In the genomic region with DNA sequence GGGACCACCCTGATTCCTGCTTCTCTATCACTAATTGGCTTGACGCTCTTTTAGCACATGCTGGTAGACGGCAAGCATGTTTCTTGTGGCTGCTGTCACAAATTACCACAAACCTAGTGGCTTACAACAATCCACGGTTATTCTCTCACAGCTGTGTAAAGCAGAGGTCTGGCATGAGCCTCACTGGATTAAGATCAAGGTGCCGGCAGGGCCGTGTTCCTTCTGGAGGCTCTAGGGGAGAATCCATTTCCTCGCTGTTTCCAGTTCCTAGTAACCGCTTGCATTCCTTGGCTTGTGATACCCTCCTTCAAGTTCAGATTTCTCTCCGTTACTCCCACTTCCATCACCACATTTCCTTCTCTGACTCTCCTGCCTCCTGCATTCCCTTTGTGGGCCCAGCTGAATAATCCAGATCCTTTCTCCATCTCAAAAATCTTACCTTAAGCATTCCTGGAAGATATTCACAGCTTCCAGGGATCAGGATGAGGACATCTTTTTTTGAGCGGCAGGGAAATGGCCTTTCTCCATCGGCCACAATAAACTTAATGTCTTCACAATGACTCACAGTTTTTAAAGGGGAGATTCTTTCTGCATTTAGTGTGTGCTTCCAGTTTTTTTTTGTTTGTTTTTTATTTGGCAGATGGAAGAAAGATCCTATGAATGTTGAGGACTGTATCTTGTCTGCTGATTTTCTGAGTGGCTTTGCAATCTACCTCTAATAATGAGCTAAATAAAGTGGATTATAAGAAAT, we compare ENCODE assay signal across 35 cellular contexts. TPM values are rescaled to one million over a fixed set of nuclear protein-coding genes. Genes with fewer than 3 reads are reported as not detected.
DNase-seq lines count a peak whose midpoint lies in the region; ATAC-seq, FAIRE-seq and TF ChIP-seq lines count a peak whose summit lies in the region.
"Had no signal": no experiment of that assay in that cellular context is flagged by ENCODE, and none has a peak within 500 bp of the region (broad histone marks: within the 10 kb centered on the region; RNA-seq: fewer than 3 reads in every experiment).

No MANE protein-coding gene starts in this region.

- H3K4me3 ChIP-seq in IMR-90 (ENCODE audit: insufficient read depth, low read depth, low read length) (no peak overlapping the region), mesendoderm (ENCODE audit: low read length) (no peak overlapping the region)
- H3K4me3 ChIP-seq: BLaER1, breast epithelium, hepatocyte, lung, prostate gland, thyroid gland, vagina had no signal

- no peaks in the 10 kb centered on the region for H3K9me1 ChIP-seq in IMR-90 (ENCODE audit: insufficient read depth, low read length)

- H4K5ac ChIP-seq in IMR-90 (ENCODE audit: low read depth, low read length) (no peak overlapping the region), mesendoderm (ENCODE audit: low read length) (no peak overlapping the region)

- DNase-seq in AG20443 (ENCODE audit: low spot score) (peak; percentile 74), IMR-90 (peak; percentile 41), astrocyte of the hippocampus (ENCODE audit: low read depth, low spot score) (peak; percentile 25), iris pigment epithelial cell (ENCODE audit: low read depth) (peak; percentile 34), DMS153 treated with DMSO at 0.1 percent for 48 hours (lab: John Stamatoyannopoulos, UW; ENCODE audit: unreplicated experiment) (no peak), LoVo (ENCODE audit: low spot score) (no peak), GM12891 (ENCODE audit: insufficient read length, low spot score) (no peak), mesendoderm (no peak)
- DNase-seq: activated CD4-positive, alpha-beta T cell treated with anti-CD3 and anti-CD28 coated beads, Interleukin-2, amount 10 ng/mL, durations not matched to agents 24 days and 14 days; activated CD8-positive, alpha-beta memory T cell treated with anti-CD3 and anti-CD28 coated beads for 24 hours; activated naive CD4-positive, alpha-beta T cell treated with anti-CD3 and anti-CD28 coated beads, Interleukin-2, amount 50 U/mL, for 16 hours; activated T-cell treated with anti-CD3 and anti-CD28 coated beads for 4 hours; amniotic stem cell; effector CD4-positive, alpha-beta T cell; naive thymus-derived CD8-positive, alpha-beta T cell; NCI-H1417 treated with DMSO at 0.1 percent for 48 hours; NCI-H2029 treated with DMSO at 0.1 percent for 48 hours; NCI-H226; SIG-M5; stimulated activated CD4-positive, alpha-beta T cell treated with anti-CD3 and anti-CD28 coated beads, Interleukin-4, amount 100 ng/mL, for 24 hours; SW 1271; T-helper 9 cell; thyroid gland; WERI-Rb-1 had no signal

- CTCF ChIA-PET in IMR-90 (lab: Yijun Ruan, JAX), result interaction anchor here (0.6 kb wide), 1 partner anchor 293 kb away, joined by 3 read pairs; no protein-coding TSS in a partner anchor

- peaks cover 1% of the 10 kb centered on the region; the same call in 1 of the 2 replicates for H3K36me3 ChIP-seq in IMR-90 (ENCODE audit: control insufficient read depth, insufficient read depth, low read length)
- no peaks in the 10 kb centered on the region for H3K36me3 ChIP-seq in mesendoderm (ENCODE audit: control insufficient read depth, insufficient read depth, low read length)
- H3K36me3 ChIP-seq: BLaER1, breast epithelium, prostate gland, thyroid gland, vagina, WERI-Rb-1 had no signal

- H3K18ac ChIP-seq in IMR-90 (ENCODE audit: low read depth, low read length) (no peak overlapping the region), mesendoderm (ENCODE audit: low read length) (no peak overlapping the region)

- no peak for TF ChIP-seq RAD21 in IMR-90 (IDR thresholded peaks at IDR 0.05; ENCODE audit: low read length)

- H2BK120ac ChIP-seq in IMR-90 (ENCODE audit: low read depth, low read length) (no peak overlapping the region), mesendoderm (ENCODE audit: low read depth, low read length) (no peak overlapping the region)

- no peak overlapping the region for H3K23ac ChIP-seq in IMR-90 (ENCODE audit: low read depth, low read length)
- H3K23ac ChIP-seq in mesendoderm (ENCODE audit: low read length), result no peak overlapping the region

- H3K9ac ChIP-seq in IMR-90 (ENCODE audit: low read depth, low read length), result no peak overlapping the region
- no peak overlapping the region for H3K9ac ChIP-seq in mesendoderm (ENCODE audit: low read length)
- H3K9ac ChIP-seq: BLaER1, KMS-11 had no signal

- no peak for TF ChIP-seq CTCF in IMR-90 (conservative IDR thresholded peaks at IDR 0.05; ENCODE audit: low read depth, low read length)

- WGBS in IMR-90 (ENCODE audit: extremely low coverage in 2 of 2, insufficient read length in 1 of 2), 2 experiments, result 100% methylated on average over 1 of the region's 10 CpGs; no CpG with 5 or more reads in 1 of the 2 experiments
- WGBS in mesendoderm (ENCODE audit: extremely low coverage, insufficient coverage, low lambda C conversion rate), result no CpG with 5 or more reads among the region's 10 CpGs

- H4K8ac ChIP-seq in IMR-90 (ENCODE audit: low read depth in 2 of 2, low read length in 2 of 2), result no peak overlapping the region
- no peak overlapping the region for H4K8ac ChIP-seq in mesendoderm (ENCODE audit: low read depth, low read length)

- H2BK20ac ChIP-seq in IMR-90 (ENCODE audit: low read depth, low read length), result no peak overlapping the region

- H3K14ac ChIP-seq in IMR-90 (replicated peaks; ENCODE audit: low read depth, low read length), result no peak overlapping the region

- H3K56ac ChIP-seq in IMR-90 (ENCODE audit: extremely low read depth, insufficient read depth, low read length) (no peak overlapping the region), mesendoderm (ENCODE audit: low read length) (no peak overlapping the region)

- H2AK5ac ChIP-seq in IMR-90 (ENCODE audit: low read depth, low read length), result 0 out of 2 replicates have a peak overlapping the region, but pooled peaks have one; percentile 44
- no peak overlapping the region for H2AK5ac ChIP-seq in mesendoderm (ENCODE audit: low read length)

- no peak overlapping the region for H4K91ac ChIP-seq in IMR-90 (ENCODE audit: insufficient read depth, low read depth, low read length)

- H3K9me3 ChIP-seq in IMR-90 (ENCODE audit: control insufficient read depth, insufficient read depth, low read length), result peaks cover 6% of the 10 kb centered on the region
- H3K9me3 ChIP-seq: BLaER1, breast epithelium, prostate gland, thyroid gland, vagina had no signal

- no peaks in the 10 kb centered on the region for H3K79me2 ChIP-seq in mesendoderm (ENCODE audit: control insufficient read depth, insufficient read depth, low read length)
- H3K79me2 ChIP-seq: hepatocyte had no signal

- H3K4me2 ChIP-seq in IMR-90 (ENCODE audit: low read depth, low read length) (no peak overlapping the region), mesendoderm (ENCODE audit: low read length) (no peak overlapping the region)
- H3K4me2 ChIP-seq: BLaER1, hepatocyte, KMS-11 had no signal

- H2AK9ac ChIP-seq in IMR-90 (replicated peaks; ENCODE audit: low read depth, low read length, poor library complexity), result no peak overlapping the region

- H3K27ac ChIP-seq in IMR-90 (ENCODE audit: insufficient read depth, low read length) (no peak overlapping the region), mesendoderm (ENCODE audit: low read depth, low read length) (no peak overlapping the region)
- H3K27ac ChIP-seq: BLaER1, breast epithelium, epithelial cell of prostate, hepatocyte, KMS-11, prostate gland, thyroid gland, vagina, WERI-Rb-1 had no signal

- FAIRE-seq in GM12891 (lab: Jason Lieb, UNC), result no peak
- FAIRE-seq: frontal cortex, G401.6 had no signal

- H3K79me1 ChIP-seq in IMR-90 (ENCODE audit: low read depth in 1 of 2, low read length in 2 of 2) (no peaks in the 10 kb centered on the region), mesendoderm (ENCODE audit: low read length) (no peaks in the 10 kb centered on the region)

- intact Hi-C loops in IMR-90 (cut with micrococcal nuclease), result no loop called here

- H2BK15ac ChIP-seq in IMR-90 (ENCODE audit: low read depth, low read length) (0 out of 3 replicates have a peak overlapping the region, but pooled peaks have one; percentile 33), mesendoderm (replicated peaks; ENCODE audit: low read depth) (no peak overlapping the region)

- POLR2A ChIA-PET in IMR-90 (lab: Charles Lee; ENCODE audit: unreplicated experiment), result no interaction called here

- H2BK5ac ChIP-seq in IMR-90 (ENCODE audit: low read depth, low read length, poor library complexity, severe bottlenecking) (no peak overlapping the region), mesendoderm (ENCODE audit: low read length) (no peak overlapping the region)

- dilution Hi-C loops in IMR-90 (cut with HindIII; ENCODE audit: low sequenced_read_pairs, unreplicated experiment), result no loop called here

- in situ Hi-C loops in IMR-90 (cut with MboI; ENCODE audit: low sequenced_read_pairs), result no loop called here

- H4K20me1 ChIP-seq in IMR-90 (ENCODE audit: insufficient read depth, low read length), result no peaks in the 10 kb centered on the region
- H4K20me1 ChIP-seq: BLaER1 had no signal

- peak; percentile 50 for ATAC-seq in IMR-90 (ENCODE audit: low read depth)
- ATAC-seq: naive thymus-derived CD8-positive, alpha-beta T cell; sciatic nerve had no signal

- no TSS peak for BruUV-seq in IMR-90 (replicated peaks; lab: Mats Ljungman, UMichigan)

- no peak overlapping the region for H2AFZ ChIP-seq in IMR-90 (replicated peaks; ENCODE audit: low read length, poor library complexity)
- H2AFZ ChIP-seq: hepatocyte had no signal

- no peak for TF ChIP-seq POLR2A in IMR-90 (IDR thresholded peaks at IDR 0.05; ENCODE audit: low read depth, low read length)
- TF ChIP-seq POLR2A in GM12891 (IDR thresholded peaks at IDR 0.05; ENCODE audit: low read depth, low read length), result no peak

- H3K4me1 ChIP-seq in IMR-90 (ENCODE audit: control insufficient read depth, insufficient read depth, low read length) (peaks cover 10% of the 10 kb centered on the region), mesendoderm (ENCODE audit: control insufficient read depth, low read depth, low read length) (no peaks in the 10 kb centered on the region)
- H3K4me1 ChIP-seq: breast epithelium, prostate gland, vagina had no signal

- H3K27me3 ChIP-seq in IMR-90 (ENCODE audit: control insufficient read depth, insufficient read depth, low read length), result peaks cover 16% of the 10 kb centered on the region
- no peaks in the 10 kb centered on the region for H3K27me3 ChIP-seq in mesendoderm (ENCODE audit: insufficient read depth, low read length, poor library complexity)
- H3K27me3 ChIP-seq: BLaER1, breast epithelium, hepatocyte, thyroid gland, vagina had no signal

- peak overlapping the region; percentile 51; the same call in 1 of the 2 replicates for H3K4ac ChIP-seq in IMR-90 (ENCODE audit: low read depth, low read length)
- no peak overlapping the region for H3K4ac ChIP-seq in mesendoderm (ENCODE audit: low read depth, low read length)

TF ChIP-seq in IMR-90, 13 proteins besides CTCF, POLR2A, EP300 and RAD21 (continues in another document):
- TF ChIP-seq SMC3 (IDR thresholded peaks at IDR 0.05; ENCODE audit: low read depth, low read length), result no peak

TF ChIP-seq in GM12891, 5 proteins besides CTCF, POLR2A, EP300 and RAD21 (continues in another document):
- no peak for TF ChIP-seq TAF1 (IDR thresholded peaks at IDR 0.05; ENCODE audit: low read depth, low read length)

RNA-seq across cellular contexts. Expression of a gene that starts 39.9 kb away (rescaled TPM):
- total RNA-seq in IMR-90 (2012; rRNA removed), result 0.18 and 0.28 TPM in 2 replicates
- polyA plus RNA-seq in IMR-90 (2012; rRNA removed), result 0.19 TPM in 2 replicates
- polyA plus RNA-seq in IMR-90 (2012; cell fraction: cytosol; rRNA removed), result 0.14 and 0.20 TPM in 2 replicates
- polyA plus RNA-seq in IMR-90 (2012; cell fraction: nucleus; rRNA removed; ENCODE audit: low replicate concordance), result 0.07 and 0.17 TPM in 2 replicates
- polyA plus RNA-seq in GM12891 (2012; ENCODE audit: low read depth, missing spikeins), result 0.13 TPM
- polyA plus RNA-seq in mesendoderm (2013, experiment 1 of 2), result 0.18 TPM
- 0.15 TPM for polyA plus RNA-seq in mesendoderm (2013, experiment 2 of 2)
- total RNA-seq: naive thymus-derived CD8-positive, alpha-beta T cell had no signal
- polyA plus RNA-seq: naive thymus-derived CD8-positive, alpha-beta T cell had no signal

Comparison
In these comparisons a context has a peak if more than half of its experiments do, and no peak if none do; other contexts are left out.
1. DNase-seq: peak in AG20443 (single experiment), IMR-90 (single experiment), astrocyte of the hippocampus (single experiment) and iris pigment epithelial cell (single experiment); none in DMS153 treated with DMSO at 0.1 percent for 48 hours (single experiment), LoVo (single experiment), GM12891 (single experiment) and mesendoderm (single experiment).